ENCODE assay signal across 1 cellular context in genomic region chr6:151490996-151491395, GRCh38.
TF ChIP-seq lines count a peak whose summit lies in the region.

No MANE protein-coding gene starts in this region.

TF ChIP-seq in K562, 482 proteins besides CTCF, POLR2A, EP300 and RAD21 (continued from another document):
- TF ChIP-seq THRB (CRISPR knock-in tag; conservative IDR thresholded peaks at IDR 0.05) (no peak), ID3 (CRISPR knock-in tag; IDR thresholded peaks at IDR 0.05) (no peak), ID3 (tag; IDR thresholded peaks at IDR 0.05) (no peak), ZBTB9 (CRISPR knock-in tag; IDR thresholded peaks at IDR 0.05) (no peak), FOXJ2 (tag; IDR thresholded peaks at IDR 0.05) (no peak), MYC (IDR thresholded peaks at IDR 0.05; ENCODE audit: low read depth, low read length) (no peak), MYC (CRISPR knock-in tag; IDR thresholded peaks at IDR 0.05; ENCODE audit: borderline replicate concordance, low read depth) (no peak), ATF4 (CRISPR knock-in tag; IDR thresholded peaks at IDR 0.05) (no peak), ZNF586 (CRISPR knock-in tag; conservative IDR thresholded peaks at IDR 0.05) (no peak), ZNF140 (CRISPR knock-in tag; IDR thresholded peaks at IDR 0.05) (no peak)
